Comparison of ENCODE assay signal across 1 cellular context in genomic region chr11:116224154-116224888, GRCh38.
TF ChIP-seq lines count a peak whose summit lies in the region.

No MANE protein-coding gene starts in this region.

TF ChIP-seq in GM12878, 131 proteins besides CTCF, POLR2A, EP300 and RAD21 (continued from another document):
- TF ChIP-seq ZNF687 (IDR thresholded peaks at IDR 0.05) (no peak), RCOR1 (conservative IDR thresholded peaks at IDR 0.05; ENCODE audit: low read depth, low read length) (no peak), RAD51 (IDR thresholded peaks at IDR 0.05) (no peak), PKNOX1 (IDR thresholded peaks at IDR 0.05) (no peak), JUND (IDR thresholded peaks at IDR 0.05; ENCODE audit: low read depth, low read length) (no peak), CBX3 (IDR thresholded peaks at IDR 0.05; ENCODE audit: borderline replicate concordance, low read depth) (no peak), ZBTB33 (IDR thresholded peaks at IDR 0.05) (no peak), SMAD5 (IDR thresholded peaks at IDR 0.05; ENCODE audit: low read depth) (no peak), NR2F1 (conservative IDR thresholded peaks at IDR 0.05) (0 out of 2 replicates have a peak, but pooled peaks have one; percentile 27), NBN (IDR thresholded peaks at IDR 0.05) (no peak), NFXL1 (IDR thresholded peaks at IDR 0.05; ENCODE audit: borderline replicate concordance) (no peak), CHD1 (IDR thresholded peaks at IDR 0.05; ENCODE audit: low read depth, low read length) (no peak), PAX8 (IDR thresholded peaks at IDR 0.05) (no peak), ATF2 (IDR thresholded peaks at IDR 0.05; ENCODE audit: low read length) (no peak), BHLHE40 (IDR thresholded peaks at IDR 0.05; ENCODE audit: borderline replicate concordance in 1 of 2, low read depth in 2 of 2, low read length in 1 of 2) (0 out of 4 replicates have a peak, but pooled peaks of 1 of the 2 experiments have one; percentile 8), ETV6 (conservative IDR thresholded peaks at IDR 0.05 in 1 of 2, IDR thresholded peaks at IDR 0.05 in 1 of 2; ENCODE audit: borderline replicate concordance in 1 of 2, low read depth in 1 of 2) (no peak)
